Comparison of ENCODE assay signal across 8 cellular contexts in the genomic region with DNA sequence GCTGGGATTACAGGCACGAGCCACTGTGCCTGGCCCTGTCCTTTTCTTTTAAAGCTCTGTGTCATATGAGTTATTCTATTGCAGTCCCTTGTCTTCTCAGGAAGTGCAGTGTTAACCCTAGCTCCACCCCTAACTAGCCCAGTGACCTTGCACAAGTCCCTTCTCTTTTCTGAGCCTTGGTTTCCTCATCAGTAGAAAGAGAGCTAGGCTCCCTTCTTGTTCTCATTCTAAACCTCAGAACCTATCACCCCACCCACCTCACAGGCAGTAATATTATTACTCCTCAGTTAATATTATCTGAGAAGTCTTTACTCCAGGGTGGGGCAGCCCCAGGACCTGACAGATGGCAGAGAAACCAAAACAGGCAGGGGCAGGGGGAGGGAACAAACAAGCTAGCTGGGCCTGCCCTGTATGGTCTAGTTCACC. TPM values are rescaled to one million over a fixed set of nuclear protein-coding genes. Genes with fewer than 3 reads are reported as not detected.
DNase-seq lines count a peak whose midpoint lies in the region; ATAC-seq and TF ChIP-seq lines count a peak whose summit lies in the region.

No MANE protein-coding gene starts in this region.

- ATAC-seq in HG02642 (IDR thresholded peaks at IDR 0.05; ENCODE audit: poor library complexity, unreplicated experiment) (peak; percentile 47), mucosa of descending colon (peak; percentile 72)

- H3K36me3 ChIP-seq in mucosa of descending colon (ENCODE audit: low read depth): no peaks in the 10 kb centered on the region

- no peaks in the 10 kb centered on the region for H3K9me3 ChIP-seq in mucosa of descending colon

- intact Hi-C loops in mucosa of descending colon (cut with DNase I, micrococcal nuclease): no loop called here

- DNase-seq in DMS 273 (lab: John Stamatoyannopoulos, UW; ENCODE audit: unreplicated experiment) (peak; percentile 63), DMS 273 treated with DMSO at 0.1 percent for 48 hours (lab: John Stamatoyannopoulos, UW) (no peak), NOMO-1 (lab: John Stamatoyannopoulos, UW; ENCODE audit: unreplicated experiment in 2 of 2) (peak; percentile 43 to 48), mucosa of descending colon (no peak), DMS153 (lab: John Stamatoyannopoulos, UW) (no peak), 8988T (no peak), NCI-H1436 treated with DMSO at 0.1 percent for 48 hours (lab: John Stamatoyannopoulos, UW) (no peak)

- peaks cover 3% of the 10 kb centered on the region for H3K4me1 ChIP-seq in mucosa of descending colon (ENCODE audit: low read depth)

- TF ChIP-seq CTCF in mucosa of descending colon (IDR thresholded peaks at IDR 0.05): no peak

- no peak overlapping the region for H3K4me3 ChIP-seq in mucosa of descending colon

RNA-seq across cellular contexts. Expression of gene CYFIP2, which starts 7.2 kb away (rescaled TPM):
- total RNA-seq in mucosa of descending colon: 10 to 100 TPM; 24.8 to 28.6 (median 25.8) TPM

Comparison
In these comparisons a context has a peak if more than half of its experiments do, and no peak if none do; other contexts are left out.
1. DNase-seq: peak in DMS 273 (single experiment) and NOMO-1 (2 of 2); none in DMS 273 treated with DMSO at 0.1 percent for 48 hours (single experiment), mucosa of descending colon (0 of 3), DMS153 (single experiment), 8988T (single experiment) and NCI-H1436 treated with DMSO at 0.1 percent for 48 hours (single experiment).